ENCODE assay signal across 9 cellular contexts in the genomic region with DNA sequence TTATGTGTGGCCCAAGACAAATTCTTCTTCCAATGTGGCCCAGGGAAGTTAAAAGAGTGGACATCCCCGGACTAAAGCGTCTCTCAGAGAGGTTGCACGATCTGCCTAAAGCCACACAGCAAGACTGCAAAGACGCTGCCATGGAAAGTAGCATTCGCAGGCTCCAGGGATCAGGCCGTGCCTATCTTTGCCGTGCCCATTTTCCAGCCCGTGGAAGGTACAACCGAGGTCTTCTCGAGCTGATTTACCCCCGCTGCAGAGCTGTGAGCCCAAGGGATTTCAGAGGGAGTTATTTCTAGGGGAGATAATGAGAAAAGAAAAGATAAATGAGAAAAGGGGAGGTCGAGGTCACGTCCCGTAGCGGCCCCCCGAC. TPM values are rescaled to one million over a fixed set of nuclear protein-coding genes. Genes with fewer than 3 reads are reported as not detected.
A peak's percentile ranks its signal among the peaks of the same experiment; 100 is the strongest.
DNase-seq lines count a peak whose midpoint lies in the region; TF ChIP-seq lines count a peak whose summit lies in the region.
"Had no signal": no experiment of that assay in that cellular context is flagged by ENCODE, and none has a peak within 500 bp of the region (broad histone marks: within the 10 kb centered on the region; RNA-seq: fewer than 3 reads in every experiment).

No MANE protein-coding gene starts in this region.

- peak overlapping the region; percentile 67 for H3K4me2 ChIP-seq in GM23248 (ENCODE audit: unreplicated experiment)

- H3K27ac ChIP-seq in GM23248 (no peak overlapping the region), VCaP (peak overlapping the region; percentile 97)

- H3K4me3 ChIP-seq in GM23248 (peak overlapping the region; percentile 69), fibroblast of villous mesenchyme (ENCODE audit: low read depth, low read length) (peak overlapping the region; percentile 69), skeletal muscle cell (ENCODE audit: low read depth, low read length) (peak overlapping the region; percentile 69)

- 34 to 37% methylated on average over 16 of the region's 16 CpGs for WGBS in GM23248 (ENCODE audit: low coverage in 1 of 2, low lambda C conversion rate in 2 of 2, missing lambda C conversion rate in 2 of 2), 2 experiments

- H3K4me1 ChIP-seq in GM23248 (ENCODE audit: insufficient read depth): peaks cover 4% of the 10 kb centered on the region; the same call in 1 of the 2 replicates

- TF ChIP-seq CTCF in VCaP (conservative IDR thresholded peaks at IDR 0.05) (no peak), fibroblast of villous mesenchyme (IDR thresholded peaks at IDR 0.05; ENCODE audit: insufficient read depth, low read depth, low read length) (no peak)

- peak overlapping the region; percentile 33; the same call in 1 of the 2 replicates for H3K9ac ChIP-seq in GM23248

- no peaks in the 10 kb centered on the region for H4K20me1 ChIP-seq in GM23248 (ENCODE audit: insufficient read depth)

- H3K9me2 ChIP-seq in GM23248 (ENCODE audit: insufficient read depth): no peaks in the 10 kb centered on the region

- H3K36me3 ChIP-seq in GM23248 (ENCODE audit: low read depth): no peaks in the 10 kb centered on the region

- no peak for DNase-seq in GM23248
- DNase-seq in fibroblast of villous mesenchyme (ENCODE audit: low read depth): no peak
- no peak for DNase-seq in skeletal muscle cell (ENCODE audit: low read depth)
- no peak for DNase-seq in NCI-H1930 (lab: John Stamatoyannopoulos, UW)
- no peak for DNase-seq in HPDE6-E6E7 (ENCODE audit: extremely low spot score)
- no peak for DNase-seq in LoVo (ENCODE audit: low spot score)
- no peak for DNase-seq in NCI-H2029 treated with DMSO at 0.1 percent for 48 hours (lab: John Stamatoyannopoulos, UW)

- H2AFZ ChIP-seq in GM23248: peak overlapping the region; percentile 87

- no peaks in the 10 kb centered on the region for H3K27me3 ChIP-seq in GM23248 (replicated peaks; ENCODE audit: insufficient read depth)

- H3F3A ChIP-seq in GM23248 (ENCODE audit: insufficient read depth): 0 out of 2 replicates have a peak, but pooled peaks cover 4% of the 10 kb centered on the region

- peaks cover 13% of the 10 kb centered on the region for H3K79me2 ChIP-seq in GM23248 (ENCODE audit: insufficient read depth)

- H3K9me3 ChIP-seq in GM23248 (ENCODE audit: low read depth): no peaks in the 10 kb centered on the region

- in situ Hi-C loops in GM23248 (cut with MboI): no loop called here

RNA-seq across cellular contexts. Expression of a gene that starts 1.0 kb away (rescaled TPM):
- not detected in 2 replicates for total RNA-seq in GM23248 (2014; rRNA removed; shearing (Covaris generic))
- not detected in 2 replicates for polyA plus RNA-seq in GM23248 (2016; fragmentation: Nextera tagmentation; extraction: Ambion mirVana)
- total RNA-seq in fibroblast of villous mesenchyme: 0.43 and 0.64 TPM in 2 replicates
- total RNA-seq: RPMI7951 had no signal

RNA-seq across cellular contexts. Expression of a gene that starts 3.7 kb away (rescaled TPM):
- 18.6 and 30.7 TPM in 2 replicates for total RNA-seq in GM23248 (2014; rRNA removed; shearing (Covaris generic))
- polyA plus RNA-seq in GM23248 (2016; fragmentation: Nextera tagmentation; extraction: Ambion mirVana): 19.1 and 20.7 TPM in 2 replicates
- total RNA-seq in fibroblast of villous mesenchyme: 26.4 and 30.2 TPM in 2 replicates

RNA-seq across cellular contexts. Expression of a gene that starts 18.7 kb away (rescaled TPM):
- not detected in 2 replicates for total RNA-seq in GM23248 (2014; rRNA removed; shearing (Covaris generic))
- polyA plus RNA-seq in GM23248 (2016; fragmentation: Nextera tagmentation; extraction: Ambion mirVana): 0.50 TPM in 1 of 2 replicates, not detected in the other
- total RNA-seq in fibroblast of villous mesenchyme: not detected in 2 replicates
- total RNA-seq: RPMI7951 had no signal

RNA-seq across cellular contexts. Expression of a gene that starts 46.4 kb away (rescaled TPM):
- 11.9 and 15.8 TPM in 2 replicates for total RNA-seq in GM23248 (2014; rRNA removed; shearing (Covaris generic))
- 15.7 and 20.0 TPM in 2 replicates for polyA plus RNA-seq in GM23248 (2016; fragmentation: Nextera tagmentation; extraction: Ambion mirVana)
- 14.8 and 15.1 TPM in 2 replicates for total RNA-seq in fibroblast of villous mesenchyme

RNA-seq across cellular contexts. Expression of a gene that starts 53.1 kb away (rescaled TPM):
- 24.2 and 27.2 TPM in 2 replicates for total RNA-seq in GM23248 (2014; rRNA removed; shearing (Covaris generic))
- polyA plus RNA-seq in GM23248 (2016; fragmentation: Nextera tagmentation; extraction: Ambion mirVana): 7.7 and 8.0 TPM in 2 replicates
- total RNA-seq in fibroblast of villous mesenchyme: 23.2 and 29.4 TPM in 2 replicates
